8 cellular contexts compared by ENCODE assay signal in the genomic region with DNA sequence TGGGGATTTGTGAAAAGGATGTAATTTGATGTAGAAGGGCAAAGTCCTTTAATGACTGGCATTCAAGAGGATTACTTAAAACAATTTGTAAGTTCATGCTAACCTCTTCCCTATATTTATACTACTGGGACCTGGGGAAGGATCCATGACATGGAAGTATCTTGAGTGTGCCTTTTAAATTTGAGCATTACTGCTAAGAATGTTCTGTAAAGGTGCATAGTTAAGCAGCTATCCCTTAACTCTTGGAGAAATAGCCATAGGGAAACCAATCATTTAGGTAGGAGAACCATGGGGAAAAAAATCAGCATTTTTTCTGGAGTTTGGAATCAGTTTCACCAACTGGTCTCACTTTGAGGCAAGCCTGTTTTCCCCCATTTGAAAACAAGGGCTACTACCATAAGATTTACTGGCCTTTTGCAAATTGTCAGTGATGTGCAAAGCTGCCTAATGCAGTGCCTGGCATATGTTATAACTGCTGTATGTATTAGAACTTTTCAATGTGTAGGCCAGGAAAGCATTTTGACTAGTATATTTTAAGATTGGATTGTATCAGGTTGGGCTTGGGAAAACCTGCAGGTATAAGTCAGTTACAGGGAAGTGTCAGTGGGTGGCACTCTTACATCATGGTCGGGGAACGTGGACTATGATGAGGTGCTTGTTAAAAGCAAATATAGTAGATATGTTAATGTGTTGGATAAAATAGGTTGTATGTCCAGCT.
DNase-seq lines count a peak whose midpoint lies in the region; ATAC-seq and TF ChIP-seq lines count a peak whose summit lies in the region.

No MANE protein-coding gene starts in this region.

- H3K27me3 Mint-ChIP-seq in Caco-2 (ENCODE audit: insufficient read depth, unreplicated experiment) = no peaks in the 10 kb centered on the region
- no peaks in the 10 kb centered on the region for H3K27me3 Mint-ChIP-seq in activated T-cell treated with anti-CD3 and anti-CD28 coated beads, Interleukin-2, amount 50 U/mL, for 24 hours

- H3K27ac Mint-ChIP-seq in Caco-2 (ENCODE audit: unreplicated experiment) = peak overlapping the region; percentile 36
- peak overlapping the region; percentile 99 for H3K27ac Mint-ChIP-seq in activated T-cell treated with anti-CD3 and anti-CD28 coated beads, Interleukin-2, amount 50 U/mL, for 24 hours

- peak; percentile 45 for TF ChIP-seq POLR2A in GM18951 (IDR thresholded peaks at IDR 0.05; ENCODE audit: extremely low read depth, insufficient read depth, insufficient read length)

- H3K27me3 ChIP-seq in Caco-2 (replicated peaks; ENCODE audit: control insufficient read depth, insufficient read depth, low read length) = no peaks in the 10 kb centered on the region
- H3K27me3 ChIP-seq in parathyroid adenoma (ENCODE audit: control insufficient read depth, insufficient read depth, low read length) = no peaks in the 10 kb centered on the region

- H3K9me3 ChIP-seq in Caco-2 (no peaks in the 10 kb centered on the region), parathyroid adenoma (ENCODE audit: control insufficient read depth, low read length) (no peaks in the 10 kb centered on the region)

- no peak overlapping the region for H3K4me2 ChIP-seq in parathyroid adenoma (ENCODE audit: low read length)

- CTCF ChIA-PET in Caco-2 (lab: Charles Lee) = no interaction called here

- H3K79me2 ChIP-seq in parathyroid adenoma = no peaks in the 10 kb centered on the region

- POLR2A ChIA-PET in Caco-2 (lab: Charles Lee) = no interaction called here

- H3K9ac ChIP-seq in parathyroid adenoma = no peak overlapping the region

- peaks cover 3% of the 10 kb centered on the region; the same call in 1 of the 2 replicates for H3K36me3 ChIP-seq in Caco-2 (ENCODE audit: control insufficient read depth, insufficient read depth, low read length)
- H3K36me3 ChIP-seq in parathyroid adenoma (ENCODE audit: control insufficient read depth, insufficient read depth, low read length) = no peaks in the 10 kb centered on the region

- DNase-seq in Caco-2 (peak in 1 of 2 experiments; percentile 47), NCI-H526 treated with DMSO at 0.1 percent for 48 hours (lab: John Stamatoyannopoulos, UW) (peak; percentile 63), foreskin fibroblast (peak; percentile 71 to 85), cortex of kidney (lab: John Stamatoyannopoulos, UW) (no peak)
- peak; percentile 40 for DNase-seq in activated T-cell treated with anti-CD3 and anti-CD28 coated beads, Interleukin-2, amount 50 U/mL, for 24 hours

- intact Hi-C loops in Caco-2 (cut with micrococcal nuclease; ENCODE audit: unreplicated experiment) = loop anchor here (1.0 to 5.0 kb wide), 2 partner anchors 73 to 402 kb away; partner anchors contain the start of gene PRSS12

- H3K9me3 Mint-ChIP-seq in Caco-2 (ENCODE audit: unreplicated experiment) = no peaks in the 10 kb centered on the region
- no peaks in the 10 kb centered on the region for H3K9me3 Mint-ChIP-seq in activated T-cell treated with anti-CD3 and anti-CD28 coated beads, Interleukin-2, amount 50 U/mL, for 24 hours

- H3K27ac ChIP-seq in parathyroid adenoma = no peak overlapping the region

- in situ Hi-C loops in GM18951 (cut with MboI; ENCODE audit: low sequenced_read_pairs, unreplicated experiment) = no loop called here

- TF ChIP-seq CTCF in Caco-2 (IDR thresholded peaks at IDR 0.05; ENCODE audit: insufficient read depth in 1 of 2, low read depth in 1 of 2, low read length in 1 of 2, severe bottlenecking in 1 of 2, unreplicated experiment in 1 of 2) (peak; percentile 27 to 46), foreskin fibroblast (IDR thresholded peaks at IDR 0.05; ENCODE audit: low read depth, low read length) (peak; percentile 51), parathyroid adenoma (IDR thresholded peaks at IDR 0.05) (peak; percentile 42)

- H3K36me3 Mint-ChIP-seq in Caco-2 (ENCODE audit: insufficient read depth, unreplicated experiment) = peaks cover 49% of the 10 kb centered on the region
- peaks cover 53% of the 10 kb centered on the region for H3K36me3 Mint-ChIP-seq in activated T-cell treated with anti-CD3 and anti-CD28 coated beads, Interleukin-2, amount 50 U/mL, for 24 hours (ENCODE audit: low read depth)

- BruUV-seq in Caco-2 (replicated peaks; lab: Mats Ljungman, UMichigan) = no TSS peak

- no peak overlapping the region; the same call in 1 of the 2 replicates for H3K4me3 ChIP-seq in Caco-2 (ENCODE audit: low read depth, low read length)
- H3K4me3 ChIP-seq in foreskin fibroblast (ENCODE audit: low read depth in 1 of 2, low read length in 2 of 2) = peak overlapping the region; percentile 69 to 77
- no peak overlapping the region for H3K4me3 ChIP-seq in parathyroid adenoma (ENCODE audit: low read depth, low read length)

- peak overlapping the region; percentile 96 for H3K4me3 Mint-ChIP-seq in Caco-2 (ENCODE audit: unreplicated experiment)
- peak overlapping the region; percentile 93 for H3K4me3 Mint-ChIP-seq in activated T-cell treated with anti-CD3 and anti-CD28 coated beads, Interleukin-2, amount 50 U/mL, for 24 hours

- peaks cover 34% of the 10 kb centered on the region for H3K4me1 ChIP-seq in Caco-2
- H3K4me1 ChIP-seq in parathyroid adenoma = peaks cover 2% of the 10 kb centered on the region

- ATAC-seq in HG03457 (IDR thresholded peaks at IDR 0.05; ENCODE audit: unreplicated experiment) = peak; percentile 22

- no peak overlapping the region for H2AFZ ChIP-seq in parathyroid adenoma

- H3K4me1 Mint-ChIP-seq in Caco-2 (ENCODE audit: low read depth, unreplicated experiment) = peaks cover 4% of the 10 kb centered on the region
- H3K4me1 Mint-ChIP-seq in activated T-cell treated with anti-CD3 and anti-CD28 coated beads, Interleukin-2, amount 50 U/mL, for 24 hours (ENCODE audit: low read depth) = peaks cover 42% of the 10 kb centered on the region

Comparison
In these comparisons a context has a peak if more than half of its experiments do, and no peak if none do; other contexts are left out.
1. H3K4me3 ChIP-seq: peak in foreskin fibroblast (2 of 2); none in Caco-2 (single experiment) and parathyroid adenoma (single experiment).
2. Peak in every context shown above with its lines, with median percentiles within 50 percentile points of each other: CTCF ChIP-seq.